Comparison of ENCODE assay signal across 1 cellular context in the genomic region with DNA sequence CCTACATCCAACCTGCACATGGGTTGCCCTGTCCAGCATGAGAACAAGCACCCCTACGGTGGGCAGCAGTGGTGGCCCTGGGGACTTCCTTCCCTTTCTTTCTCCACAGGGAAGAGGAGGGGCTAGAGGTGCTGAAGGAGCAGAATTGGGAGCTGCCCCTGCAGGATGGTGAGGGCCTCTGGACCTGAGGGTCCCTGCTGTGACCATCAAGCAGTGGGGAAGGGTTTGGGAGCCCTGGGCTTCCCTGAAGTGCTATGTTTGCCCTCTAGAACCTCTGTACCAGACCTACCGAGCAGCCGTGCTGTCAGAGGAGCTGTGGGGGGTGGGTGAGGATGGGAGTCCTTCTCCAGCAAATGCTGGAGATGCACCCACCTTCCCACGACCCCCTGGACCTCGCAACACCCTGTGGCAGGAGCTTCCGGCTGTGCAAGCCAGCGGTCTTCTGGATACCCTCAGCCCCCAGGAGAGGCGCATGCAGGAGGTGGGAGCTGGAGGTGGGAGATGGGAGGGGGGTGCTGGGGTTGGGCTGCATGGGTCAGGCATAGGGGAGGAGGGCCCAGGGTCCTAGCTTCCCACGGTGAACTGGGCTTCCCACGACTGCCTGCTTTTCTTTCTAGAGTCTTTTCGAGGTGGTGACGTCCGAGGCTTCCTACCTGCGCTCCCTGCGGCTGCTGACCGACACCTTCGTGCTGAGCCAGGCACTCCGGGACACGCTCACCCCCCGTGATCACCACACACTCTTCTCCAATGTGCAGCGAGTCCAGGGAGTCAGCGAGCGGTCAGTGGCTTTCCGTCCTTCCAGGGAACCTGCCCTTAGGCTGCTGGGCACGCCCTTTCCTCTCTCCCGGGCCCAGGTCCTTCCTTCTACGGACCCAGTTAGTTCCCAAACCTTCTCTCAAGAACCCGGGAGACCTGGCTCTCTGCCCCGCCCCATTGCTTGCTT.
TF ChIP-seq lines count a peak whose summit lies in the region.

No MANE protein-coding gene starts in this region.

TF ChIP-seq in SK-N-SH treated with all-trans-retinoic acid at 6 μM for 48 hours, 23 proteins besides CTCF, POLR2A, EP300 and RAD21 (continued from another document):
- no peak for TF ChIP-seq POU6F1 (CRISPR knock-in tag; IDR thresholded peaks at IDR 0.05; ENCODE audit: borderline replicate concordance, low read depth)
- no peak for TF ChIP-seq ZNF8 (CRISPR knock-in tag; IDR thresholded peaks at IDR 0.05)
- TF ChIP-seq, protein P1, sequence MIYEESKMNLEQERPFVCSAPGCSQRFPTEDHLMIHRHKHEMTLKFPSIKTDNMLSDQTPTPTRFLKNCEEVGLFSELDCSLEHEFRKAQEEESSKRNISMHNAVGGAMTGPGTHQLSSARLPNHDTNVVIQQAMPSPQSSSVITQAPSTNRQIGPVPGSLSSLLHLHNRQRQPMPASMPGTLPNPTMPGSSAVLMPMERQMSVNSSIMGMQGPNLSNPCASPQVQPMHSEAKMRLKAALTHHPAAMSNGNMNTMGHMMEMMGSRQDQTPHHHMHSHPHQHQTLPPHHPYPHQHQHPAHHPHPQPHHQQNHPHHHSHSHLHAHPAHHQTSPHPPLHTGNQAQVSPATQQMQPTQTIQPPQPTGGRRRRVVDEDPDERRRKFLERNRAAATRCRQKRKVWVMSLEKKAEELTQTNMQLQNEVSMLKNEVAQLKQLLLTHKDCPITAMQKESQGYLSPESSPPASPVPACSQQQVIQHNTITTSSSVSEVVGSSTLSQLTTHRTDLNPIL (CRISPR knock-in tag; IDR thresholded peaks at IDR 0.05; ENCODE audit: low read depth): no peak
- TF ChIP-seq GLIS3 (CRISPR knock-in tag; IDR thresholded peaks at IDR 0.05): no peak
